13 cellular contexts compared by ENCODE assay signal in the genomic region with DNA sequence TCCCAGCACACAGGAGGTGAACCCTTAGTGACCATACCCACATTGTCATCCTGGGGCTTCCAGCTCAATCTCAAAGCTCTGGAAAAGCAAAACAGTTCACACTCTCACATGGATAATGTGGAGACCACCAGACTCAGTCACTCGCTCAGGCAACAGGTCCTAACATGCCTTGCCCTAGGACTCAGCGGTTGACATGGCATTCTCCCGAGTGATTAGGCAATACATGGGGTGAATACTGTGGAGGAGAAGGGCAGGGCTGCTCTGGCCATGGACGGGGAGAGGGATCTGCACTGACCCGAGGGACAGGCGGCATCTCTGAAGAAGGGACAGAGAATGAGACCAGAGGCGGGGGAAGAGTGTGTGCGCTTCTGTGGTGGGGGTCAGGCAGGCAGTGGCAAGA. TPM values are rescaled to one million over a fixed set of nuclear protein-coding genes. Genes with fewer than 3 reads are reported as not detected.
DNase-seq lines count a peak whose midpoint lies in the region; ATAC-seq and TF ChIP-seq lines count a peak whose summit lies in the region.
"Had no signal": no experiment of that assay in that cellular context is flagged by ENCODE, and none has a peak within 500 bp of the region (broad histone marks: within the 10 kb centered on the region; RNA-seq: fewer than 3 reads in every experiment).

No MANE protein-coding gene starts in this region.

- H3K4me1 ChIP-seq in Karpas-422 (ENCODE audit: low read length): peaks cover 16% of the 10 kb centered on the region

- H2AFZ ChIP-seq in Karpas-422 (ENCODE audit: low read length): no peak overlapping the region

- H3K4me2 ChIP-seq in Karpas-422 (ENCODE audit: low read depth, low read length, poor library complexity, severe bottlenecking): no peak overlapping the region

- DNase-seq in activated T-cell treated with anti-CD3 and anti-CD28 coated beads, Interleukin-2, amount 50 U/mL, for 72 hours: no peak
- DNase-seq in activated T-cell treated with anti-CD3 and anti-CD28 coated beads for 4 hours (no peak), glutamatergic neuron (no peak), Karpas-422 (no peak), cerebellum (ENCODE audit: low spot score) (no peak)
- no peak for DNase-seq in activated T-helper 2 cell treated with anti-CD3 and anti-CD28 coated beads, Interferon-gamma antibody, Interleukin-2, Interleukin-4, amounts not matched to agents 10 μg/mL and 5 μg/mL and 100 μg/mL, durations not matched to agents 14 hours and 24 hours and 36 hours (ENCODE audit: low spot score)
- no peak for DNase-seq in stimulated activated naive B cell treated with anti-CD40 and anti-IgM and Interleukin-4, amounts not matched to agents 10 μg/mL and 1 μg/mL and 100 μg/mL, for 72 hours
- DNase-seq: AML-193; effector memory CD4-positive, alpha-beta T cell; NCI-H146; nucleus accumbens had no signal

- no peak for TF ChIP-seq CTCF in glutamatergic neuron (IDR thresholded peaks at IDR 0.05; ENCODE audit: partially characterized antibody, unreplicated experiment)

- intact Hi-C loops in activated T-helper 2 cell treated with anti-CD3 and anti-CD28 coated beads, Interferon-gamma antibody, Interleukin-2, Interleukin-4, amounts not matched to agents 10 μg/mL and 5 μg/mL and 100 μg/mL, durations not matched to agents 14 hours and 24 hours and 36 hours (cut with micrococcal nuclease): no loop called here

- no peaks in the 10 kb centered on the region for H3K36me3 ChIP-seq in Karpas-422 (ENCODE audit: insufficient read depth, low read length)

- H3K27me3 Mint-ChIP-seq in activated T-cell treated with anti-CD3 and anti-CD28 coated beads, Interleukin-2, amount 50 U/mL, for 72 hours (ENCODE audit: low read depth): no peaks in the 10 kb centered on the region
- H3K27me3 Mint-ChIP-seq in activated T-helper 2 cell treated with anti-CD3 and anti-CD28 coated beads, Interferon-gamma antibody, Interleukin-2, Interleukin-4, amounts not matched to agents 10 μg/mL and 5 μg/mL and 100 μg/mL, durations not matched to agents 14 hours and 24 hours and 36 hours (ENCODE audit: low read depth): no peaks in the 10 kb centered on the region
- H3K27me3 Mint-ChIP-seq in glutamatergic neuron (ENCODE audit: unreplicated experiment): peaks cover 11% of the 10 kb centered on the region
- no peaks in the 10 kb centered on the region for H3K27me3 Mint-ChIP-seq in stimulated activated naive B cell treated with anti-CD40 and anti-IgM and Interleukin-4, amounts not matched to agents 10 μg/mL and 1 μg/mL and 100 μg/mL, for 72 hours

- H3K36me3 Mint-ChIP-seq in activated T-cell treated with anti-CD3 and anti-CD28 coated beads, Interleukin-2, amount 50 U/mL, for 72 hours (ENCODE audit: insufficient read depth in 2 of 2): peaks cover 0 to 5% of the 10 kb centered on the region in 2 donors
- peaks cover 18% of the 10 kb centered on the region for H3K36me3 Mint-ChIP-seq in activated T-helper 2 cell treated with anti-CD3 and anti-CD28 coated beads, Interferon-gamma antibody, Interleukin-2, Interleukin-4, amounts not matched to agents 10 μg/mL and 5 μg/mL and 100 μg/mL, durations not matched to agents 14 hours and 24 hours and 36 hours (ENCODE audit: low read depth)
- H3K36me3 Mint-ChIP-seq in glutamatergic neuron (ENCODE audit: unreplicated experiment): peaks cover 2% of the 10 kb centered on the region
- H3K36me3 Mint-ChIP-seq in stimulated activated naive B cell treated with anti-CD40 and anti-IgM and Interleukin-4, amounts not matched to agents 10 μg/mL and 1 μg/mL and 100 μg/mL, for 72 hours: peaks cover 19 to 22% of the 10 kb centered on the region in 2 donors

- no peaks in the 10 kb centered on the region for H3K9me3 ChIP-seq in Karpas-422 (ENCODE audit: low read length)
- H3K9me3 ChIP-seq: tibial nerve had no signal

- H3K79me2 ChIP-seq in Karpas-422 (ENCODE audit: low read length): peaks cover 100% of the 10 kb centered on the region

- peaks cover 50% of the 10 kb centered on the region for H3K4me1 Mint-ChIP-seq in activated T-cell treated with anti-CD3 and anti-CD28 coated beads, Interleukin-2, amount 50 U/mL, for 72 hours (ENCODE audit: low read depth)
- peaks cover 19% of the 10 kb centered on the region for H3K4me1 Mint-ChIP-seq in activated T-helper 2 cell treated with anti-CD3 and anti-CD28 coated beads, Interferon-gamma antibody, Interleukin-2, Interleukin-4, amounts not matched to agents 10 μg/mL and 5 μg/mL and 100 μg/mL, durations not matched to agents 14 hours and 24 hours and 36 hours (ENCODE audit: low read depth)
- peaks cover 63% of the 10 kb centered on the region for H3K4me1 Mint-ChIP-seq in glutamatergic neuron (ENCODE audit: low read depth, unreplicated experiment)
- peaks cover 51 to 92% of the 10 kb centered on the region in 2 donors for H3K4me1 Mint-ChIP-seq in stimulated activated naive B cell treated with anti-CD40 and anti-IgM and Interleukin-4, amounts not matched to agents 10 μg/mL and 1 μg/mL and 100 μg/mL, for 72 hours

- no peaks in the 10 kb centered on the region for H3K9me2 ChIP-seq in Karpas-422 (replicated peaks; ENCODE audit: insufficient read depth, low read length)

- no peaks in the 10 kb centered on the region for H3K9me3 Mint-ChIP-seq in activated T-cell treated with anti-CD3 and anti-CD28 coated beads, Interleukin-2, amount 50 U/mL, for 72 hours
- no peaks in the 10 kb centered on the region for H3K9me3 Mint-ChIP-seq in activated T-helper 2 cell treated with anti-CD3 and anti-CD28 coated beads, Interferon-gamma antibody, Interleukin-2, Interleukin-4, amounts not matched to agents 10 μg/mL and 5 μg/mL and 100 μg/mL, durations not matched to agents 14 hours and 24 hours and 36 hours
- peaks cover 19% of the 10 kb centered on the region for H3K9me3 Mint-ChIP-seq in glutamatergic neuron (ENCODE audit: unreplicated experiment)
- H3K9me3 Mint-ChIP-seq in stimulated activated naive B cell treated with anti-CD40 and anti-IgM and Interleukin-4, amounts not matched to agents 10 μg/mL and 1 μg/mL and 100 μg/mL, for 72 hours: no peaks in the 10 kb centered on the region

- H3K4me3 Mint-ChIP-seq in activated T-cell treated with anti-CD3 and anti-CD28 coated beads, Interleukin-2, amount 50 U/mL, for 72 hours: no peak overlapping the region
- H3K4me3 Mint-ChIP-seq in activated T-helper 2 cell treated with anti-CD3 and anti-CD28 coated beads, Interferon-gamma antibody, Interleukin-2, Interleukin-4, amounts not matched to agents 10 μg/mL and 5 μg/mL and 100 μg/mL, durations not matched to agents 14 hours and 24 hours and 36 hours (ENCODE audit: low read depth): no peak overlapping the region
- peak overlapping the region; percentile 67 for H3K4me3 Mint-ChIP-seq in glutamatergic neuron (ENCODE audit: unreplicated experiment)
- no peak overlapping the region for H3K4me3 Mint-ChIP-seq in stimulated activated naive B cell treated with anti-CD40 and anti-IgM and Interleukin-4, amounts not matched to agents 10 μg/mL and 1 μg/mL and 100 μg/mL, for 72 hours

- H3K27ac ChIP-seq in Karpas-422 (ENCODE audit: low read length): no peak overlapping the region

- H3K27me3 ChIP-seq in Karpas-422 (ENCODE audit: low read length): no peaks in the 10 kb centered on the region
- H3K27me3 ChIP-seq: tibial nerve had no signal

- H3K27ac Mint-ChIP-seq in activated T-cell treated with anti-CD3 and anti-CD28 coated beads, Interleukin-2, amount 50 U/mL, for 72 hours: peak overlapping the region; percentile 92
- peak overlapping the region; percentile 53 for H3K27ac Mint-ChIP-seq in activated T-helper 2 cell treated with anti-CD3 and anti-CD28 coated beads, Interferon-gamma antibody, Interleukin-2, Interleukin-4, amounts not matched to agents 10 μg/mL and 5 μg/mL and 100 μg/mL, durations not matched to agents 14 hours and 24 hours and 36 hours
- peak overlapping the region; percentile 95 for H3K27ac Mint-ChIP-seq in glutamatergic neuron (ENCODE audit: unreplicated experiment)
- H3K27ac Mint-ChIP-seq in stimulated activated naive B cell treated with anti-CD40 and anti-IgM and Interleukin-4, amounts not matched to agents 10 μg/mL and 1 μg/mL and 100 μg/mL, for 72 hours: peak overlapping the region; percentile 75

- H4K20me1 ChIP-seq in Karpas-422 (ENCODE audit: insufficient read depth, low read depth, low read length): peaks cover 76% of the 10 kb centered on the region

- no peak overlapping the region for H3K4me3 ChIP-seq in Karpas-422 (ENCODE audit: low read length)
- H3K4me3 ChIP-seq: tibial nerve had no signal

- ATAC-seq in activated T-cell treated with anti-CD3 and anti-CD28 coated beads, Interleukin-2, amount 50 U/mL, for 72 hours (replicated peaks in 1 of 2): no peak
- ATAC-seq in stimulated activated naive B cell treated with anti-CD40 and anti-IgM and Interleukin-4, amounts not matched to agents 10 μg/mL and 1 μg/mL and 100 μg/mL, for 72 hours (replicated peaks): no peak
- no peak for ATAC-seq in GM21360 (IDR thresholded peaks at IDR 0.05; ENCODE audit: unreplicated experiment)

- H3K9ac ChIP-seq in Karpas-422 (ENCODE audit: low read length): no peak overlapping the region

RNA-seq across cellular contexts. Expression of a gene that starts 44.4 kb away (rescaled TPM):
- under 1 TPM; 0.16 to 0.62 TPM for total RNA-seq in activated T-cell treated with anti-CD3 and anti-CD28 coated beads, Interleukin-2, amount 50 U/mL, for 72 hours
- total RNA-seq in activated T-helper 2 cell treated with anti-CD3 and anti-CD28 coated beads, Interferon-gamma antibody, Interleukin-2, Interleukin-4, amounts not matched to agents 10 μg/mL and 5 μg/mL and 100 μg/mL, durations not matched to agents 14 hours and 24 hours and 36 hours: 0.16 TPM in 1 of 2 replicates, not detected in the other
- total RNA-seq in glutamatergic neuron (ENCODE audit: unreplicated experiment) (0.61 TPM), cerebellum (0.18 TPM)
- 0.11 and 1.6 TPM in 2 replicates for total RNA-seq in Karpas-422 (2014; rRNA removed; shearing (Covaris generic); ENCODE audit: low replicate concordance)

RNA-seq across cellular contexts. Expression of a gene that starts 55.7 kb away (rescaled TPM):
- total RNA-seq in activated T-cell treated with anti-CD3 and anti-CD28 coated beads, Interleukin-2, amount 50 U/mL, for 72 hours: 100 to 1,000 TPM; 161 to 187 TPM
- 104 and 108 TPM in 2 replicates for total RNA-seq in activated T-helper 2 cell treated with anti-CD3 and anti-CD28 coated beads, Interferon-gamma antibody, Interleukin-2, Interleukin-4, amounts not matched to agents 10 μg/mL and 5 μg/mL and 100 μg/mL, durations not matched to agents 14 hours and 24 hours and 36 hours
- 162 TPM for total RNA-seq in glutamatergic neuron (ENCODE audit: unreplicated experiment)
- total RNA-seq in Karpas-422 (2014; rRNA removed; shearing (Covaris generic); ENCODE audit: low replicate concordance): 41.4 and 58.6 TPM in 2 replicates
- total RNA-seq in cerebellum: 23.5 TPM
